Comparison of ENCODE assay signal across 19 cellular contexts in genomic region chr4:75180217-75180616, GRCh38.
A peak's percentile ranks its signal among the peaks of the same experiment; 100 is the strongest.
DNase-seq lines count a peak whose midpoint lies in the region; ATAC-seq and TF ChIP-seq lines count a peak whose summit lies in the region.
"Had no signal": no experiment of that assay in that cellular context is flagged by ENCODE, and none has a peak within 500 bp of the region (broad histone marks: within the 10 kb centered on the region; RNA-seq: fewer than 3 reads in every experiment).

No MANE protein-coding gene starts in this region.

- intact Hi-C loops in Calu3 (cut with micrococcal nuclease; ENCODE audit: unreplicated experiment) = loop anchor here (2.0 kb wide), 1 partner anchor 69 kb away; no protein-coding TSS in a partner anchor

- no peaks in the 10 kb centered on the region for H3K9me3 ChIP-seq in HUES6 (ENCODE audit: control insufficient read depth, insufficient read depth, low read depth, low read length)
- H3K9me3 ChIP-seq: sigmoid colon, thoracic aorta had no signal

- DNase-seq in Calu3 (no peak), WTC11 (ENCODE audit: low spot score) (no peak), renal cortical epithelial cell (ENCODE audit: low read depth) (peak; percentile 2)
- DNase-seq: activated CD8-positive, alpha-beta T cell treated with anti-CD3 and anti-CD28 coated beads for 36 hours; activated naive CD4-positive, alpha-beta T cell treated with Interleukin-2 at 50 U/mL for 16 hours; activated T-cell treated with anti-CD3 and anti-CD28 coated beads, Interleukin-2, amount 50 U/mL, for 4 hours; caudate nucleus; erythroblast; islet precursor cell; KBM-7; naive B cell; NCI-H2081 treated with DMSO at 0.1 percent for 48 hours; sigmoid colon had no signal

- H3K36me3 ChIP-seq in HUES6 (ENCODE audit: control insufficient read depth, insufficient read depth, low read length) = no peaks in the 10 kb centered on the region
- H3K36me3 ChIP-seq: sigmoid colon, thoracic aorta had no signal

- no peak for ATAC-seq in WTC11
- ATAC-seq in GM21825 (IDR thresholded peaks at IDR 0.05; ENCODE audit: unreplicated experiment) = no peak
- ATAC-seq in GM19452 (IDR thresholded peaks at IDR 0.05; ENCODE audit: unreplicated experiment) = no peak
- ATAC-seq in HG03097 (IDR thresholded peaks at IDR 0.05; ENCODE audit: low FRiP score, unreplicated experiment) = no peak
- ATAC-seq: activated CD4-positive, CD25-positive, alpha-beta regulatory T cell treated with anti-CD3 and anti-CD28 coated beads, Interleukin-2, amount 50 U/mL, for 24 hours; activated CD8-positive, alpha-beta T cell treated with anti-CD3 and anti-CD28 coated beads for 36 hours; activated T-cell treated with anti-CD3 and anti-CD28 coated beads, Interleukin-2, amount 50 U/mL, for 4 hours had no signal

- no peak overlapping the region for H3K9ac ChIP-seq in HUES6 (ENCODE audit: low read length)

- H3K27ac Mint-ChIP-seq in Calu3 (ENCODE audit: unreplicated experiment) (peak overlapping the region; percentile 76), WTC11 (no peak overlapping the region)
- H3K27ac Mint-ChIP-seq: activated CD8-positive, alpha-beta T cell treated with anti-CD3 and anti-CD28 coated beads for 36 hours had no signal

- peaks cover 4% of the 10 kb centered on the region for H3K9me3 Mint-ChIP-seq in Calu3 (ENCODE audit: low read depth, unreplicated experiment)
- peaks cover 21% of the 10 kb centered on the region for H3K9me3 Mint-ChIP-seq in WTC11

- no TSS peak for BruUV-seq in Calu3 (replicated peaks; lab: Mats Ljungman, UMichigan)

- CTCF ChIA-PET in Calu3 (lab: Charles Lee) = no interaction called here
- CTCF ChIA-PET in WTC11 (lab: Charles Lee) = no interaction called here

- H3K4me3 ChIP-seq in HUES6 (ENCODE audit: low read depth, low read length) = no peak overlapping the region; the same call in 1 of the 2 replicates
- H3K4me3 ChIP-seq: sigmoid colon, thoracic aorta had no signal

- no peaks in the 10 kb centered on the region for H3K27me3 Mint-ChIP-seq in Calu3 (ENCODE audit: unreplicated experiment)
- no peaks in the 10 kb centered on the region for H3K27me3 Mint-ChIP-seq in WTC11 (ENCODE audit: low read depth)
- H3K27me3 Mint-ChIP-seq: activated CD8-positive, alpha-beta T cell treated with anti-CD3 and anti-CD28 coated beads for 36 hours had no signal

- peaks cover 11% of the 10 kb centered on the region; the same call in 1 of the 2 replicates for H3K4me1 ChIP-seq in HUES6 (ENCODE audit: control insufficient read depth, insufficient read depth, low read length)
- H3K4me1 ChIP-seq: sigmoid colon had no signal

- H3K36me3 Mint-ChIP-seq in Calu3 (ENCODE audit: insufficient read depth, unreplicated experiment) (peaks cover 5% of the 10 kb centered on the region), WTC11 (peaks cover 8% of the 10 kb centered on the region; the same call in 1 of the 2 replicates)

- H3K4me3 Mint-ChIP-seq in Calu3 (ENCODE audit: low read depth, unreplicated experiment) (peak overlapping the region; percentile 53), WTC11 (no peak overlapping the region)
- H3K4me3 Mint-ChIP-seq: activated CD8-positive, alpha-beta T cell treated with anti-CD3 and anti-CD28 coated beads for 36 hours; activated T-cell treated with anti-CD3 and anti-CD28 coated beads, Interleukin-2, amount 50 U/mL, for 4 hours had no signal

- POLR2A ChIA-PET in WTC11 (lab: Charles Lee) = no interaction called here

- H3K4me1 Mint-ChIP-seq in Calu3 (ENCODE audit: low read depth, unreplicated experiment) (peaks cover 17% of the 10 kb centered on the region), WTC11 (peaks cover 11% of the 10 kb centered on the region)

- TF ChIP-seq CTCF in Calu3 (IDR thresholded peaks at IDR 0.05; ENCODE audit: unreplicated experiment) = no peak
- no peak for TF ChIP-seq CTCF in WTC11 (IDR thresholded peaks at IDR 0.05)

- H3K27me3 ChIP-seq in HUES6 (ENCODE audit: control insufficient read depth, insufficient read depth, low read length) = no peaks in the 10 kb centered on the region
- H3K27me3 ChIP-seq: sigmoid colon had no signal

- H3K27ac ChIP-seq in HUES6 (ENCODE audit: low read depth, low read length) = peak overlapping the region; percentile 74; the same call in 1 of the 2 replicates
- H3K27ac ChIP-seq: sigmoid colon, thoracic aorta had no signal

TF ChIP-seq in WTC11, 78 proteins besides CTCF, POLR2A, EP300 and RAD21:
- TF ChIP-seq HMGA2 (CRISPR knock-in tag; IDR thresholded peaks at IDR 0.05) (peak; percentile 71; the same call in 1 of the 2 replicates), GABPB1 (CRISPR knock-in tag; IDR thresholded peaks at IDR 0.05) (no peak)
